27 cellular contexts compared by ENCODE assay signal in the genomic region with DNA sequence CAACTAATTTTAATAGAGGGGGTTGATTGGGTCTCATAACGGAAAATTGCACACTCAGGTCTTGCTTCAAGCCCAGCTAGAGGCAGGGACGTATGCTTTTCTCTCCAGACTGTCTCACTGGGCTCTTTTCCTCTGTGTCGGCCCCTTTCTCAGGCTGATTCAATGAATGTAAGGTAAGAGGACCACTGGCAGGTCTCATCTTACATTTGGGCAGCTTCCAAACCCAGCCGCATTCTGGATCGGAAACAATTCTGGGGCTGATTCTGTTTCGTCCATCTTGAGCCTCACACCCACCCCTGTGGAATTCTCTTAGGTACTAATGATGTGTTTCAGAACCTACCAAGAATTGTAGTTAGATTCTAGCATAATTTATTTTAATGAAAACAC. TPM values are rescaled to one million over a fixed set of nuclear protein-coding genes. Genes with fewer than 3 reads are reported as not detected.
"Had no signal": no experiment of that assay in that cellular context is flagged by ENCODE, and none has a peak within 500 bp of the region (broad histone marks: within the 10 kb centered on the region; RNA-seq: fewer than 3 reads in every experiment).

No MANE protein-coding gene starts in this region.

- H3K27me3 Mint-ChIP-seq: naive thymus-derived CD8-positive, alpha-beta T cell; stimulated activated memory B cell treated with anti-CD40 and anti-IgM and Interleukin-4, amounts not matched to agents 10 μg/mL and 1 μg/mL and 100 μg/mL, for 72 hours had no signal

- H3K27ac ChIP-seq: lower lobe of right lung, neutrophil, parathyroid adenoma, sigmoid colon, stomach, suprapubic skin, tibial nerve had no signal

- H3K9me3 Mint-ChIP-seq: stimulated activated memory B cell treated with anti-CD40 and anti-IgM and Interleukin-4, amounts not matched to agents 10 μg/mL and 1 μg/mL and 100 μg/mL, for 72 hours had no signal

- H3K4me3 ChIP-seq: lower lobe of right lung, sigmoid colon, smooth muscle cell, stomach, suprapubic skin, tibial nerve had no signal

- DNase-seq: activated gamma-delta T cell treated with Interleukin-2 at 50 U/mL for 16 hours; activated T-cell treated with anti-CD3 and anti-CD28 coated beads, Interleukin-2, amount 50 U/mL, for 1 hour; aorta; central memory CD4-positive, alpha-beta T cell; effector memory CD4-positive, alpha-beta T cell; foreskin melanocyte; hypothalamus; left cardiac atrium; lower lobe of right lung; naive thymus-derived CD8-positive, alpha-beta T cell; sigmoid colon; stimulated activated CD4-positive, alpha-beta T cell treated with anti-CD3 and anti-CD28 coated beads, Interleukin-15, amount 100 ng/mL, for 24 hours; stomach; T-helper 9 cell had no signal

- H3K4me1 ChIP-seq: parathyroid adenoma, stomach, suprapubic skin had no signal

- H3K36me3 ChIP-seq: lower lobe of right lung, neutrophil, sigmoid colon, stomach, suprapubic skin, tibial nerve had no signal

- H3K27ac Mint-ChIP-seq: activated naive CD4-positive, alpha-beta T cell treated with anti-CD3 and anti-CD28 coated beads, Interleukin-2, amount 50 U/mL, for 72 hours; naive thymus-derived CD8-positive, alpha-beta T cell; stimulated activated memory B cell treated with anti-CD40 and anti-IgM and Interleukin-4, amounts not matched to agents 10 μg/mL and 1 μg/mL and 100 μg/mL, for 72 hours had no signal

- H3K9ac ChIP-seq: parathyroid adenoma had no signal

- ATAC-seq: activated naive CD4-positive, alpha-beta T cell treated with anti-CD3 and anti-CD28 coated beads, Interleukin-2, amount 50 U/mL, for 72 hours; esophagus mucosa; left cardiac atrium; lower lobe of right lung; naive thymus-derived CD8-positive, alpha-beta T cell; stimulated activated memory B cell treated with anti-CD40 and anti-IgM and Interleukin-4, amounts not matched to agents 10 μg/mL and 1 μg/mL and 100 μg/mL, for 72 hours had no signal

- H3K4me1 Mint-ChIP-seq: naive thymus-derived CD8-positive, alpha-beta T cell; stimulated activated memory B cell treated with anti-CD40 and anti-IgM and Interleukin-4, amounts not matched to agents 10 μg/mL and 1 μg/mL and 100 μg/mL, for 72 hours had no signal

- H3K9me3 ChIP-seq: lower lobe of right lung, neutrophil, sigmoid colon, stomach, suprapubic skin, tibial nerve had no signal

- H3K4me3 Mint-ChIP-seq: naive thymus-derived CD8-positive, alpha-beta T cell; stimulated activated memory B cell treated with anti-CD40 and anti-IgM and Interleukin-4, amounts not matched to agents 10 μg/mL and 1 μg/mL and 100 μg/mL, for 72 hours had no signal

- H3K36me3 Mint-ChIP-seq: stimulated activated memory B cell treated with anti-CD40 and anti-IgM and Interleukin-4, amounts not matched to agents 10 μg/mL and 1 μg/mL and 100 μg/mL, for 72 hours had no signal

RNA-seq across cellular contexts. Expression of a gene that starts 40.7 kb away (rescaled TPM):
- total RNA-seq: activated naive CD4-positive, alpha-beta T cell treated with anti-CD3 and anti-CD28 coated beads, Interleukin-2, amount 50 U/mL, for 72 hours; aorta; dermis microvascular lymphatic vessel endothelial cell; esophagus mucosa; left cardiac atrium; mesenteric fat pad; naive thymus-derived CD8-positive, alpha-beta T cell; sigmoid colon; smooth muscle cell; stomach; suprapubic skin; T-helper 1 cell treated with Interleukin-12 subunit alpha and Interleukin-12 subunit beta and Interleukin-4 antibody, amounts not matched to agents 30 ng/mL and 1 ng/mL, for 36 hours; tibial nerve; urinary bladder had no signal
- polyA plus RNA-seq: adipose tissue; aorta; naive thymus-derived CD8-positive, alpha-beta T cell; sigmoid colon; smooth muscle cell; stomach; urinary bladder had no signal
